9 cellular contexts compared by ENCODE assay signal in the genomic region with DNA sequence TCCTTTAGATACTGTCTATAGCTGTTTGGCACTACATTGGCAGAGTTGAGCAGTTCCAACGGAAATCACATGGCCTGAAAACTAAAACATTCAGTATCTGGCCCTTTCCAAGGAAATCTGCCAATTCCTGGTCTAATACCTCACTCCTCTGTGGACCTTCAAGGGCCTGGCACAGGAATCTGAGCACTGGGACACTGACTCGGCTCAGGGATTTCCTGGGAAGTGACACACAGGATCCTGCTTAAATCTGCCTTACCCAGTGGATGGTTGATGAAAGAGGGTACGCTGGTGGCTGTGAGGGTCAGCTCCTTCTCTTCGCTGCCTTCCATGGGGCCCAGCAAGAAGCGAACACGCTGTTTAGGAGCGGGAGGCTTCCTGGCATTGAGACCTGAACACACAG. TPM values are rescaled to one million over a fixed set of nuclear protein-coding genes. Genes with fewer than 3 reads are reported as not detected.
DNase-seq lines count a peak whose midpoint lies in the region; ATAC-seq and TF ChIP-seq lines count a peak whose summit lies in the region.
"Had no signal": no experiment of that assay in that cellular context is flagged by ENCODE, and none has a peak within 500 bp of the region (broad histone marks: within the 10 kb centered on the region; RNA-seq: fewer than 3 reads in every experiment).

No MANE protein-coding gene starts in this region.

- intact Hi-C loops in adrenal gland (cut with DNase I), result no loop called here

- H3K9me3 ChIP-seq in adrenal gland (replicated peaks in 1 of 3), result no peaks in the 10 kb centered on the region

- POLR2A ChIA-PET in BJ (lab: Charles Lee), result no interaction called here

- WGBS in adrenal gland, 4 donors, result 75 to 83% (median 78%) methylated on average over 7 of the region's 7 CpGs

- no peaks in the 10 kb centered on the region for H3K27me3 ChIP-seq in BJ (ENCODE audit: control insufficient read depth, insufficient read depth, low read length)
- H3K27me3 ChIP-seq in adrenal gland, result no peaks in the 10 kb centered on the region

- H3K36me3 ChIP-seq in BJ (ENCODE audit: control insufficient read depth, insufficient read depth, low read length) (peaks cover 9% of the 10 kb centered on the region), adrenal gland (replicated peaks in 1 of 2) (peaks cover 0 to 35% of the 10 kb centered on the region in 2 donors)

- H3K9me3 Mint-ChIP-seq in chondrocyte (ENCODE audit: low read depth), result no peaks in the 10 kb centered on the region
- H3K9me3 Mint-ChIP-seq in natural killer cell treated with Interleukin-12 subunit alpha and Interleukin-12 subunit beta and Interleukin-15 and Interleukin-18, amount 100 ng/mL, for 72 hours, result no peaks in the 10 kb centered on the region

- CTCF ChIA-PET in BJ (lab: Yijun Ruan, JAX), result interaction anchor here (0.5 to 1.2 kb wide), 2 partner anchors 26 to 152 kb away, joined by 3 read pairs; no protein-coding TSS in a partner anchor

- no peaks in the 10 kb centered on the region for H3K27me3 Mint-ChIP-seq in chondrocyte (ENCODE audit: low read depth)
- H3K27me3 Mint-ChIP-seq in natural killer cell treated with Interleukin-12 subunit alpha and Interleukin-12 subunit beta and Interleukin-15 and Interleukin-18, amount 100 ng/mL, for 72 hours, result no peaks in the 10 kb centered on the region

- H3K4me3 ChIP-seq in BJ (ENCODE audit: low read depth, low read length), result peak overlapping the region; percentile 64
- H3K4me3 ChIP-seq in LNCaP clone FGC (ENCODE audit: low read depth, low read length), result peak overlapping the region; percentile 95
- H3K4me3 ChIP-seq in adrenal gland, result peak overlapping the region in 1 of 4 donors; percentile 74

- TF ChIP-seq POLR2A in adrenal gland (IDR thresholded peaks at IDR 0.05), result no peak

- peak overlapping the region; percentile 93 for H3K4me3 Mint-ChIP-seq in chondrocyte (ENCODE audit: unreplicated experiment)
- H3K4me3 Mint-ChIP-seq in natural killer cell treated with Interleukin-12 subunit alpha and Interleukin-12 subunit beta and Interleukin-15 and Interleukin-18, amount 100 ng/mL, for 72 hours, result peak overlapping the region; percentile 88

- peaks cover 23% of the 10 kb centered on the region for H3K4me1 Mint-ChIP-seq in chondrocyte (ENCODE audit: low read depth)
- peaks cover 10 to 24% of the 10 kb centered on the region in 2 donors for H3K4me1 Mint-ChIP-seq in natural killer cell treated with Interleukin-12 subunit alpha and Interleukin-12 subunit beta and Interleukin-15 and Interleukin-18, amount 100 ng/mL, for 72 hours (ENCODE audit: low read depth in 2 of 2)

- H3K4me1 ChIP-seq in adrenal gland (replicated peaks in 1 of 2), result peaks cover 17 to 22% of the 10 kb centered on the region in 2 donors

- TF ChIP-seq CTCF in BJ (IDR thresholded peaks at IDR 0.05; ENCODE audit: insufficient read depth, low read depth, low read length) (no peak), LNCaP clone FGC (IDR thresholded peaks at IDR 0.05; ENCODE audit: control insufficient read depth, extremely low read depth, insufficient read depth) (no peak), chondrocyte (IDR thresholded peaks at IDR 0.05) (no peak), adrenal gland (IDR thresholded peaks at IDR 0.05) (no peak)

- no peak for ATAC-seq in natural killer cell treated with Interleukin-12 subunit alpha and Interleukin-12 subunit beta and Interleukin-15 and Interleukin-18, amount 100 ng/mL, for 72 hours
- no peak for ATAC-seq in GM18868 (IDR thresholded peaks at IDR 0.05; ENCODE audit: unreplicated experiment)

- peaks cover 5% of the 10 kb centered on the region for H3K36me3 Mint-ChIP-seq in chondrocyte (ENCODE audit: low read depth)
- H3K36me3 Mint-ChIP-seq in natural killer cell treated with Interleukin-12 subunit alpha and Interleukin-12 subunit beta and Interleukin-15 and Interleukin-18, amount 100 ng/mL, for 72 hours, result no peaks in the 10 kb centered on the region

- no peak for DNase-seq in BJ (ENCODE audit: low read depth)
- no peak for DNase-seq in LNCaP clone FGC (ENCODE audit: low read depth)
- DNase-seq in chondrocyte (ENCODE audit: low spot score), result no peak
- no peak for DNase-seq in natural killer cell treated with Interleukin-12 subunit alpha and Interleukin-12 subunit beta and Interleukin-15 and Interleukin-18, amount 100 ng/mL, for 72 hours (ENCODE audit: low spot score)
- no peak for DNase-seq in NCI-H82 treated with DMSO at 0.1 percent for 48 hours (lab: John Stamatoyannopoulos, UW; ENCODE audit: unreplicated experiment)
- DNase-seq in effector CD4-positive, alpha-beta T cell, result no peak
- DNase-seq in adrenal gland, result no peak
- DNase-seq: activated CD4-positive, CD25-positive, alpha-beta regulatory T cell treated with anti-CD3 and anti-CD28 coated beads, Interleukin-2, amount 50 U/mL, for 72 hours had no signal

- H3K27ac Mint-ChIP-seq in chondrocyte (ENCODE audit: unreplicated experiment), result no peak overlapping the region
- peak overlapping the region; percentile 89 to 96 for H3K27ac Mint-ChIP-seq in natural killer cell treated with Interleukin-12 subunit alpha and Interleukin-12 subunit beta and Interleukin-15 and Interleukin-18, amount 100 ng/mL, for 72 hours

- H3K27ac ChIP-seq in adrenal gland, result no peak overlapping the region

RNA-seq across cellular contexts. Expression of a gene that starts 0.9 kb away (rescaled TPM):
- polyA plus RNA-seq in BJ (2011; rRNA removed) (20.6 and 25.9 TPM in 2 replicates), adrenal gland (10 to 100 TPM; 20.7 to 55.2 (median 23.7) TPM)
- polyA minus RNA-seq in BJ (2011; rRNA and poly(A)+ RNA removed), result 14.6 and 29.9 TPM in 2 replicates
- total RNA-seq in chondrocyte (19.8 to 22.2 TPM (median 20.8 TPM) in 3 replicates), adrenal gland (10 to 100 TPM; 15.0 to 57.4 (median 33.7) TPM)
- total RNA-seq in natural killer cell treated with Interleukin-12 subunit alpha and Interleukin-12 subunit beta and Interleukin-15 and Interleukin-18, amount 100 ng/mL, for 72 hours, result 10 to 100 TPM; 28.4 to 38.0 TPM

RNA-seq across cellular contexts. Expression of a gene that starts 1.3 kb away (rescaled TPM):
- polyA plus RNA-seq in BJ (2011; rRNA removed), result 27.3 and 34.6 TPM in 2 replicates
- 20.1 and 24.8 TPM in 2 replicates for polyA minus RNA-seq in BJ (2011; rRNA and poly(A)+ RNA removed)
- 19.7 to 37.5 TPM (median 24.5 TPM) in 3 replicates for total RNA-seq in chondrocyte
- total RNA-seq in natural killer cell treated with Interleukin-12 subunit alpha and Interleukin-12 subunit beta and Interleukin-15 and Interleukin-18, amount 100 ng/mL, for 72 hours, result 10 to 100 TPM; 39.6 to 65.7 TPM
- total RNA-seq in adrenal gland, result 10 to 100 TPM; 47.3 to 96.8 (median 66.7) TPM
- polyA plus RNA-seq in adrenal gland, result 100 to 1,000 TPM in 2 of 3 donors, 10 to 100 TPM in 1; 35.8 to 111 (median 109) TPM

RNA-seq across cellular contexts. Expression of a gene that starts 19.0 kb away (rescaled TPM):
- polyA plus RNA-seq in BJ (2011; rRNA removed) (9.3 and 15.2 TPM in 2 replicates), adrenal gland (10 to 100 TPM in 2 of 3 donors, 1 to 10 TPM in 1; 9.9 to 40.0 (median 21.3) TPM)
- 14.3 and 16.7 TPM in 2 replicates for polyA minus RNA-seq in BJ (2011; rRNA and poly(A)+ RNA removed)
- total RNA-seq in chondrocyte (38.4 to 42.1 TPM (median 41.7 TPM) in 3 replicates), adrenal gland (10 to 100 TPM; 15.9 to 30.3 (median 20.7) TPM)
- total RNA-seq in natural killer cell treated with Interleukin-12 subunit alpha and Interleukin-12 subunit beta and Interleukin-15 and Interleukin-18, amount 100 ng/mL, for 72 hours, result 10 to 100 TPM; 23.5 to 32.3 TPM

RNA-seq across cellular contexts. Expression of a gene that starts 45.3 kb away (rescaled TPM):
- polyA plus RNA-seq in BJ (2011; rRNA removed) (76.4 and 77.4 TPM in 2 replicates), adrenal gland (10 to 100 TPM; 20.2 to 30.1 (median 25.0) TPM)
- polyA minus RNA-seq in BJ (2011; rRNA and poly(A)+ RNA removed), result 13.5 and 14.6 TPM in 2 replicates
- total RNA-seq in chondrocyte (29.4 to 33.7 TPM (median 31.7 TPM) in 3 replicates), adrenal gland (10 to 100 TPM; 17.7 to 58.9 (median 26.2) TPM)
- 10 to 100 TPM in 1 of 2 donors, 1 to 10 TPM in 1; 7.5 to 20.4 TPM for total RNA-seq in natural killer cell treated with Interleukin-12 subunit alpha and Interleukin-12 subunit beta and Interleukin-15 and Interleukin-18, amount 100 ng/mL, for 72 hours

RNA-seq across cellular contexts. Expression of a gene that starts 45.5 kb away (rescaled TPM):
- polyA plus RNA-seq in BJ (2011; rRNA removed), result 86.6 and 91.1 TPM in 2 replicates
- polyA minus RNA-seq in BJ (2011; rRNA and poly(A)+ RNA removed), result 52.6 and 60.6 TPM in 2 replicates
- total RNA-seq in chondrocyte, result 201 to 243 TPM (median 210 TPM) in 3 replicates
- 10 to 100 TPM; 66.8 to 68.9 TPM for total RNA-seq in natural killer cell treated with Interleukin-12 subunit alpha and Interleukin-12 subunit beta and Interleukin-15 and Interleukin-18, amount 100 ng/mL, for 72 hours
- 10 to 100 TPM; 35.8 to 92.8 (median 81.3) TPM for total RNA-seq in adrenal gland
- polyA plus RNA-seq in adrenal gland, result 100 to 1,000 TPM in 2 of 3 donors, 10 to 100 TPM in 1; 87.7 to 221 (median 124) TPM
